ENCODE assay signal across 18 cellular contexts in genomic region chr12:72618764-72619163, GRCh38.
"Had no signal": no experiment of that assay in that cellular context is flagged by ENCODE, and none has a peak within 500 bp of the region (broad histone marks: within the 10 kb centered on the region; RNA-seq: fewer than 3 reads in every experiment).

No MANE protein-coding gene starts in this region.

- H3K4me1 ChIP-seq: gastrocnemius medialis, heart right ventricle, psoas muscle, right lobe of liver, suprapubic skin, thyroid gland had no signal

- H3K27me3 ChIP-seq: gastrocnemius medialis, heart right ventricle, neutrophil, right lobe of liver, suprapubic skin, thyroid gland had no signal

- H3K4me3 ChIP-seq: gastrocnemius medialis, heart right ventricle, psoas muscle, right lobe of liver, suprapubic skin, thyroid gland had no signal

- DNase-seq: effector CD4-positive, alpha-beta T cell; gastrocnemius medialis; heart right ventricle; hypothalamus; kidney glomerular epithelial cell; mesendoderm; naive thymus-derived CD4-positive, alpha-beta T cell; psoas muscle; retina; right lobe of liver; stimulated activated CD4-positive, alpha-beta T cell treated with anti-CD3 and anti-CD28 coated beads, Interleukin-4, amount 100 ng/mL, for 1 hour; stimulated activated CD8-positive, alpha-beta memory T cell treated with anti-CD3 and anti-CD28 coated beads, Interleukin-4, amount 100 ng/mL, for 48 hours; stimulated activated naive CD8-positive, alpha-beta T cell treated with anti-CD3 and anti-CD28 coated beads, Interleukin-15, Interleukin-2, amounts not matched to agents 100 U/mL and 50 U/mL, for 24 hours; thyroid gland had no signal

- FAIRE-seq: islet of Langerhans, urothelium cell line had no signal

- H3K9me3 ChIP-seq: gastrocnemius medialis, heart right ventricle, neutrophil, psoas muscle, right lobe of liver, suprapubic skin, thyroid gland had no signal

- H3K36me3 ChIP-seq: gastrocnemius medialis, heart right ventricle, neutrophil, right lobe of liver, suprapubic skin, thyroid gland had no signal
